In genomic region chr22:24030186-24030702, GRCh38 we compare ENCODE assay signal across 1 cellular context.
TF ChIP-seq lines count a peak whose summit lies in the region.

No MANE protein-coding gene starts in this region.

TF ChIP-seq in HepG2, 621 proteins besides CTCF, POLR2A, EP300 and RAD21:
- TF ChIP-seq ZIK1 (CRISPR knock-in tag; IDR thresholded peaks at IDR 0.05; ENCODE audit: borderline replicate concordance, low read depth) (no peak), ZNF629 (CRISPR knock-in tag; conservative IDR thresholded peaks at IDR 0.05) (peak; percentile 64)
